ENCODE assay signal across 8 cellular contexts in the genomic region with DNA sequence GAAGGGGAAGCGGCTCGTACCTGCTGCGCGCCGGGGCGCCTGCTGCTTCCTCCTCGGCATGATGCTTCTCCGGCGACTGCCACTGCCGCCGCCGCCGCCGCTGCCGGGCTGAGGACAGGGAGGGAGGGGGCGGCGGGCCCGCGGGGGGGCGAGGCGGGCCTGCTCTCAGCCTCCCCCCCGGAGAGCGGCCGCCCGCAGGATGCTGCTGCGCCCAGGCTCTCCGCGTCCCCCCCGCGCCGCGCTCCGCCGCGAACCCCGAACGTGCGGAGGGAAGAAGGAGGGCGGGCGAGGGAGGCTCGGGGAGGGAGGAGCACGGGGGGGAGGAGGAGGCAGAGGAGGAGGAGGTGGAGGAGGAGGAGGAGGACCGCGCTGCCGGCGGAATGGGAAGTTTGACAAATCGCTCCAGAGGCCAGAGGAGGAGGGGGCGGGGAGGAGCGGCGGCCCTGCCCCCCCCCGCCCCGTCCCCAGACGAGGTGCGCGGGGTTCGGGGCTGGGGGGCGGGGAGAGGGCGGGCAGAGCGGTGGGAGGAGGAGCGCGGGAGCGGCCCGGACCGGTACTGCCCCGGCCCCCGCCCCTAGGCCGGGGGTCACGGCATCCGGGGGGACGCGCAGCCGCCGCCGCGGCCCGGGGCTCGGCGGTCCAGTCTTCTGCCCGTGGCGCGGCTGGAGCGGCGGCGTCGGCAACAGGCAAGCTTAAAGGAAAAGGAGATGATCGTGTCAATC. TPM values are rescaled to one million over a fixed set of nuclear protein-coding genes. Genes with fewer than 3 reads are reported as not detected.
DNase-seq lines count a peak whose midpoint lies in the region; ATAC-seq and TF ChIP-seq lines count a peak whose summit lies in the region.

A gene with protein sequence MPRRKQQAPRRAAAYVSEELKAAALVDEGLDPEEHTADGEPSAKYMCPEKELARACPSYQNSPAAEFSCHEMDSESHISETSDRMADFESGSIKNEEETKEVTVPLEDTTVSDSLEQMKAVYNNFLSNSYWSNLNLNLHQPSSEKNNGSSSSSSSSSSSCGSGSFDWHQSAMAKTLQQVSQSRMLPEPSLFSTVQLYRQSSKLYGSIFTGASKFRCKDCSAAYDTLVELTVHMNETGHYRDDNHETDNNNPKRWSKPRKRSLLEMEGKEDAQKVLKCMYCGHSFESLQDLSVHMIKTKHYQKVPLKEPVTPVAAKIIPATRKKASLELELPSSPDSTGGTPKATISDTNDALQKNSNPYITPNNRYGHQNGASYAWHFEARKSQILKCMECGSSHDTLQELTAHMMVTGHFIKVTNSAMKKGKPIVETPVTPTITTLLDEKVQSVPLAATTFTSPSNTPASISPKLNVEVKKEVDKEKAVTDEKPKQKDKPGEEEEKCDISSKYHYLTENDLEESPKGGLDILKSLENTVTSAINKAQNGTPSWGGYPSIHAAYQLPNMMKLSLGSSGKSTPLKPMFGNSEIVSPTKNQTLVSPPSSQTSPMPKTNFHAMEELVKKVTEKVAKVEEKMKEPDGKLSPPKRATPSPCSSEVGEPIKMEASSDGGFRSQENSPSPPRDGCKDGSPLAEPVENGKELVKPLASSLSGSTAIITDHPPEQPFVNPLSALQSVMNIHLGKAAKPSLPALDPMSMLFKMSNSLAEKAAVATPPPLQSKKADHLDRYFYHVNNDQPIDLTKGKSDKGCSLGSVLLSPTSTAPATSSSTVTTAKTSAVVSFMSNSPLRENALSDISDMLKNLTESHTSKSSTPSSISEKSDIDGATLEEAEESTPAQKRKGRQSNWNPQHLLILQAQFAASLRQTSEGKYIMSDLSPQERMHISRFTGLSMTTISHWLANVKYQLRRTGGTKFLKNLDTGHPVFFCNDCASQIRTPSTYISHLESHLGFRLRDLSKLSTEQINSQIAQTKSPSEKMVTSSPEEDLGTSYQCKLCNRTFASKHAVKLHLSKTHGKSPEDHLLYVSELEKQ (minus strand): TSS at position 277 of the 722 bp plus-strand sequence. CDS start 217 bp downstream, at position 60.

- TF ChIP-seq CTCF in cardiac fibroblast (IDR thresholded peaks at IDR 0.05; ENCODE audit: low read depth, low read length), result no peak

- no peak for ATAC-seq in GM18520 (IDR thresholded peaks at IDR 0.05; ENCODE audit: unreplicated experiment)

- DNase-seq in HCEC 1CT (peak; percentile 86), SKM-1 treated with dmso at 0.1 percent for 144 hours (lab: John Stamatoyannopoulos, UW; ENCODE audit: unreplicated experiment) (peak; percentile 76), cardiac fibroblast (ENCODE audit: low read depth in 2 of 2) (peak; percentile 91 to 94), iPS-NIHi7 (ENCODE audit: extremely low spot score) (peak; percentile 53), skeletal muscle cell (ENCODE audit: low read depth) (peak; percentile 62), RKO (ENCODE audit: low spot score) (no peak), HT-29 (ENCODE audit: low spot score) (no peak)

- H3K4me3 ChIP-seq in cardiac fibroblast (replicated peaks in 1 of 2; ENCODE audit: low read depth in 2 of 2, low read length in 2 of 2), result peak within 1 kb of the TSS; percentile 69 to 80
- H3K4me3 ChIP-seq in skeletal muscle cell (ENCODE audit: low read depth, low read length), result peak within 1 kb of the TSS; percentile 77

RNA-seq across cellular contexts. Expression of the gene that starts here (rescaled TPM):
- not detected in 2 replicates for total RNA-seq in HT-29 (2014; rRNA removed; shearing (Covaris generic))

Comparison
In these comparisons a context has a peak if more than half of its experiments do, and no peak if none do; other contexts are left out.
1. DNase-seq: peak in HCEC 1CT (single experiment), SKM-1 treated with dmso at 0.1 percent for 144 hours (single experiment), cardiac fibroblast (2 of 2), iPS-NIHi7 (single experiment) and skeletal muscle cell (single experiment); none in RKO (single experiment) and HT-29 (single experiment).